In genomic region chr1:244391761-244392160, GRCh38 we compare ENCODE assay signal across 18 cellular contexts. TPM values are rescaled to one million over a fixed set of nuclear protein-coding genes. Genes with fewer than 3 reads are reported as not detected.
A peak's percentile ranks its signal among the peaks of the same experiment; 100 is the strongest.
DNase-seq lines count a peak whose midpoint lies in the region; ATAC-seq, FAIRE-seq and TF ChIP-seq lines count a peak whose summit lies in the region.
"Had no signal": no experiment of that assay in that cellular context is flagged by ENCODE, and none has a peak within 500 bp of the region (broad histone marks: within the 10 kb centered on the region; RNA-seq: fewer than 3 reads in every experiment).

No MANE protein-coding gene starts in this region.

- no peak overlapping the region for H3K9ac ChIP-seq in kidney (ENCODE audit: low read length in 2 of 2)

- H3K9me3 Mint-ChIP-seq in activated T-cell treated with anti-CD3 and anti-CD28 coated beads, Interleukin-2, amount 50 U/mL, for 4 hours: no peaks in the 10 kb centered on the region
- H3K9me3 Mint-ChIP-seq: central memory CD8-positive, alpha-beta T cell had no signal

- POLR2A ChIA-PET in A549 (lab: Yijun Ruan, JAX): no interaction called here

- H3K4me2 ChIP-seq in A549: peak overlapping the region; percentile 58

- no peaks in the 10 kb centered on the region for H3K36me3 Mint-ChIP-seq in activated T-cell treated with anti-CD3 and anti-CD28 coated beads, Interleukin-2, amount 50 U/mL, for 4 hours (ENCODE audit: insufficient read depth)
- H3K36me3 Mint-ChIP-seq: mesothelial cell of epicardium had no signal

- FAIRE-seq in A549 (lab: Jason Lieb, UNC): no peak
- FAIRE-seq in kidney (lab: Jason Lieb, UNC): no peak

- H3K9me3 ChIP-seq in A549 (no peaks in the 10 kb centered on the region), kidney (ENCODE audit: control insufficient read depth in 1 of 2, low read length in 2 of 2) (no peaks in the 10 kb centered on the region)
- H3K9me3 ChIP-seq: gastroesophageal sphincter, vagina had no signal

- H3K27me3 Mint-ChIP-seq in activated T-cell treated with anti-CD3 and anti-CD28 coated beads, Interleukin-2, amount 50 U/mL, for 4 hours (ENCODE audit: low read depth): no peaks in the 10 kb centered on the region
- H3K27me3 Mint-ChIP-seq: central memory CD8-positive, alpha-beta T cell had no signal

- no peak overlapping the region for H3K4me3 Mint-ChIP-seq in activated T-cell treated with anti-CD3 and anti-CD28 coated beads, Interleukin-2, amount 50 U/mL, for 4 hours
- H3K4me3 Mint-ChIP-seq: central memory CD8-positive, alpha-beta T cell; mesothelial cell of epicardium had no signal

- CTCF ChIA-PET in A549 (lab: Yijun Ruan, JAX): no interaction called here

- peaks cover 18% of the 10 kb centered on the region for H3K4me1 ChIP-seq in A549
- peaks cover 0 to 9% of the 10 kb centered on the region in 2 donors for H3K4me1 ChIP-seq in kidney (ENCODE audit: control insufficient read depth in 1 of 2, insufficient read depth in 1 of 2, low read depth in 1 of 2, low read length in 2 of 2)
- H3K4me1 ChIP-seq: vagina had no signal

- H3K4me1 Mint-ChIP-seq in activated T-cell treated with anti-CD3 and anti-CD28 coated beads, Interleukin-2, amount 50 U/mL, for 4 hours (ENCODE audit: low read depth): no peaks in the 10 kb centered on the region
- H3K4me1 Mint-ChIP-seq: mesothelial cell of epicardium had no signal

- peak; percentile 59 to 87 for DNase-seq in A549 (ENCODE audit: low read depth in 1 of 2, low spot score in 1 of 2)
- DNase-seq in HT-29 (ENCODE audit: low spot score): peak; percentile 84
- peak; percentile 55 for DNase-seq in astrocyte of the hippocampus (ENCODE audit: low read depth, low spot score)
- DNase-seq in kidney: no peak
- no peak for DNase-seq in NCI-H1694 (lab: John Stamatoyannopoulos, UW)
- no peak for DNase-seq in SKM-1 (lab: John Stamatoyannopoulos, UW; ENCODE audit: unreplicated experiment)
- no peak for DNase-seq in activated T-cell treated with anti-CD3 and anti-CD28 coated beads, Interleukin-2, amount 50 U/mL, for 4 hours
- DNase-seq: activated CD4-positive, alpha-beta T cell treated with anti-CD3 and anti-CD28 coated beads, Interleukin-2, amount 50 U/mL, for 4 hours; activated T-cell treated with anti-CD3 and anti-CD28 coated beads, Interleukin-2, amount 50 U/mL, for 1 hour; DND-41; Kasumi-1; NCI-H510A; right cardiac atrium had no signal

- peak in 1 of 2 experiments; percentile 21; a peak in 1 of 5 replicates for TF ChIP-seq RAD21 in A549 (conservative IDR thresholded peaks at IDR 0.05 in 1 of 2, IDR thresholded peaks at IDR 0.05 in 1 of 2)

- 34% methylated on average over 5 of the region's 5 CpGs for WGBS in A549 (ENCODE audit: missing lambda C conversion rate)

- ATAC-seq in A549: peak; percentile 84 to 92
- ATAC-seq in activated T-cell treated with anti-CD3 and anti-CD28 coated beads, Interleukin-2, amount 50 U/mL, for 4 hours: no peak
- ATAC-seq in GM21447 (IDR thresholded peaks at IDR 0.05; ENCODE audit: unreplicated experiment): no peak
- ATAC-seq: gastroesophageal sphincter, right cardiac atrium had no signal

- TF ChIP-seq EP300 in A549 (IDR thresholded peaks at IDR 0.05): no peak

- no peak overlapping the region for H3K4me3 ChIP-seq in A549
- no peak overlapping the region for H3K4me3 ChIP-seq in kidney (ENCODE audit: low read length in 2 of 2)
- H3K4me3 ChIP-seq: gastroesophageal sphincter, vagina had no signal

- intact Hi-C loops in kidney (cut with DNase I): no loop called here

- H3K27ac ChIP-seq in A549 (peak overlapping the region; percentile 64 to 82), kidney (ENCODE audit: low read depth in 2 of 2, low read length in 2 of 2) (peak overlapping the region; percentile 76 to 79)
- H3K27ac ChIP-seq: gastroesophageal sphincter, vagina had no signal

- TF ChIP-seq CTCF in A549 (IDR thresholded peaks at IDR 0.05) (no peak), kidney (IDR thresholded peaks at IDR 0.05; ENCODE audit: borderline replicate concordance, extremely low read depth, insufficient read depth) (no peak)

- no peaks in the 10 kb centered on the region for H3K36me3 ChIP-seq in kidney (ENCODE audit: control insufficient read depth in 1 of 2, insufficient read depth in 2 of 2, low read length in 2 of 2)
- H3K36me3 ChIP-seq: gastroesophageal sphincter, vagina had no signal

- no peak for TF ChIP-seq POLR2A in A549 (IDR thresholded peaks at IDR 0.05; ENCODE audit: low read length)

TF ChIP-seq in A549, 52 proteins besides CTCF, POLR2A, EP300 and RAD21:
- TF ChIP-seq FOSL2 (IDR thresholded peaks at IDR 0.05): no peak
- TF ChIP-seq FOSL2 (CRISPR knock-in tag; IDR thresholded peaks at IDR 0.05): peak; percentile 76
- TF ChIP-seq MYC (IDR thresholded peaks at IDR 0.05; ENCODE audit: borderline replicate concordance, low read length): no peak

RNA-seq across cellular contexts. Expression of gene ADSS2, which starts 59.9 kb away (rescaled TPM):
- polyA plus RNA-seq in A549 (2011; rRNA removed): 43.9 and 74.3 TPM in 2 replicates
- 21.9 and 22.1 TPM in 2 replicates for polyA plus RNA-seq in A549 (2012; cell fraction: cytosol; rRNA removed)
- polyA plus RNA-seq in A549 (2012; cell fraction: nucleus; rRNA removed): 11.3 and 12.2 TPM in 2 replicates
- 42.4 to 46.1 TPM (median 45.2 TPM) in 3 replicates for polyA plus RNA-seq in A549 (2017; fragmentation: RNase III; extraction: RNeasy Plus Mini Kit Qiagen cat#74134 plus additional on column Dnase treatment)
- 10.6 and 11.0 TPM in 2 replicates for polyA minus RNA-seq in A549 (2011; rRNA and poly(A)+ RNA removed)
- total RNA-seq in HT-29 (2014; rRNA removed; shearing (Covaris generic)): 38.5 and 41.3 TPM in 2 replicates
- 50.3 TPM for total RNA-seq in kidney
- polyA plus RNA-seq in kidney (ENCODE audit: insufficient read depth, low read depth, low replicate concordance): 19.7 TPM
- total RNA-seq in activated T-cell treated with anti-CD3 and anti-CD28 coated beads, Interleukin-2, amount 50 U/mL, for 4 hours: 10 to 100 TPM; 52.3 to 61.3 (median 57.0) TPM

Comparison
In these comparisons a context has a peak if more than half of its experiments do, and no peak if none do; other contexts are left out.
1. ATAC-seq: peak in A549 (2 of 2); none in activated T-cell treated with anti-CD3 and anti-CD28 coated beads, Interleukin-2, amount 50 U/mL, for 4 hours (0 of 2) and GM21447 (single experiment).
2. DNase-seq: peak in A549 (2 of 2), HT-29 (single experiment) and astrocyte of the hippocampus (single experiment); none in kidney (single experiment), NCI-H1694 (single experiment), SKM-1 (single experiment) and activated T-cell treated with anti-CD3 and anti-CD28 coated beads, Interleukin-2, amount 50 U/mL, for 4 hours (single experiment).